In the genomic region with DNA sequence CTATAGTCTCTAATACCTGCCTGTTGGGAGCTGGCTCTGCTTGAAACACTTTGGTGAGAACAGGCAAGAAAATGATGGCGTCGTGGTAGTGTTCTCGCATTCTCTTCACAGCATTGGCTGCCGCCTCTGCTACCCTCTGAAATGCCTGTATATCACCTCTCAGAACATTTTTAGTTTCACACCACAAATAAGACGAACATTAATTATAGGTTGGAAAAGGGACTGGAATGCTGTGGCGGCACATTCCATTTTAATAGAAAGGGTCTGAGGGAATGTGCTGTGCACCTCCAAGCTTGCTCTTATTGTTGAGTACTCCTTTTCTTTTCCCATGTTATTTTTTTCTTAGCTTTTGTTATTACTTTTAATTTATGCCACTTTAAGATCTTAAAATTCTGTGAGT, we compare ENCODE assay signal across 19 cellular contexts.
DNase-seq lines count a peak whose midpoint lies in the region; ATAC-seq, FAIRE-seq and TF ChIP-seq lines count a peak whose summit lies in the region.
"Had no signal": no experiment of that assay in that cellular context is flagged by ENCODE, and none has a peak within 500 bp of the region (broad histone marks: within the 10 kb centered on the region; RNA-seq: fewer than 3 reads in every experiment).

No MANE protein-coding gene starts in this region.

- ATAC-seq in A549 (no peak), HG03571 (IDR thresholded peaks at IDR 0.05; ENCODE audit: unreplicated experiment) (no peak)

- peaks cover 4% of the 10 kb centered on the region for H3K9me3 Mint-ChIP-seq in nephron
- peaks cover 5% of the 10 kb centered on the region for H3K9me3 Mint-ChIP-seq in type B pancreatic cell
- H3K9me3 Mint-ChIP-seq: CD8-positive, alpha-beta memory T cell; H9 had no signal

- no peak for TF ChIP-seq RAD21 in A549 (conservative IDR thresholded peaks at IDR 0.05 in 1 of 2, IDR thresholded peaks at IDR 0.05 in 1 of 2)

- H3K4me1 Mint-ChIP-seq in nephron (peaks cover 40% of the 10 kb centered on the region), type B pancreatic cell (ENCODE audit: unreplicated experiment) (peaks cover 21% of the 10 kb centered on the region)

- FAIRE-seq in A549 (lab: Jason Lieb, UNC): no peak
- FAIRE-seq: GM12878, H1 had no signal

- 0 out of 6 replicates have a peak overlapping the region, but pooled peaks of 1 of the 2 experiments have one; percentile 21 for H3K27ac ChIP-seq in A549
- H3K27ac ChIP-seq: HL-60 had no signal

- no peaks in the 10 kb centered on the region for H3K9me3 ChIP-seq in A549
- H3K9me3 ChIP-seq: BE2C had no signal

- peak overlapping the region; percentile 22 to 72 (median 28) for H3K27ac Mint-ChIP-seq in nephron
- H3K27ac Mint-ChIP-seq in type B pancreatic cell: no peak overlapping the region
- H3K27ac Mint-ChIP-seq: CD4-positive, CD25-positive, alpha-beta regulatory T cell; CD8-positive, alpha-beta memory T cell; H9 had no signal

- 0 out of 3 replicates have a peak overlapping the region, but pooled peaks have one; percentile 16 for H3K4me2 ChIP-seq in A549

- no peak for TF ChIP-seq POLR2A in A549 (IDR thresholded peaks at IDR 0.05; ENCODE audit: low read length)

- DNase-seq in A549 (ENCODE audit: low read depth in 1 of 2, low spot score in 1 of 2): no peak
- peak; percentile 51 for DNase-seq in astrocyte of the hippocampus (ENCODE audit: low read depth, low spot score)
- DNase-seq in type B pancreatic cell (ENCODE audit: extremely low spot score, unreplicated experiment): no peak
- no peak for DNase-seq in stimulated activated CD4-positive, alpha-beta T cell treated with anti-CD3 and anti-CD28 coated beads, Interleukin-4, amount 100 ng/mL, for 24 hours
- DNase-seq: ACHN; BE2C; C1 segment of cervical spinal cord; CD4-positive, CD25-positive, alpha-beta regulatory T cell; CD8-positive, alpha-beta memory T cell; COR-L47; DMS 273 treated with DMSO at 0.1 percent for 48 hours; DND-41; EL; H9 had no signal

- TF ChIP-seq CTCF in A549 (IDR thresholded peaks at IDR 0.05) (no peak), nephron (IDR thresholded peaks at IDR 0.05; ENCODE audit: unreplicated experiment in 3 of 3) (no peak), type B pancreatic cell (conservative IDR thresholded peaks at IDR 0.05) (no peak)

- no peak for TF ChIP-seq EP300 in A549 (IDR thresholded peaks at IDR 0.05)

- H3K27me3 Mint-ChIP-seq in nephron (ENCODE audit: low read depth) (no peaks in the 10 kb centered on the region), type B pancreatic cell (no peaks in the 10 kb centered on the region)
- H3K27me3 Mint-ChIP-seq: CD8-positive, alpha-beta memory T cell had no signal

- H3K4me3 Mint-ChIP-seq in nephron (no peak overlapping the region), type B pancreatic cell (peak overlapping the region; percentile 24)
- H3K4me3 Mint-ChIP-seq: CD4-positive, CD25-positive, alpha-beta regulatory T cell; CD8-positive, alpha-beta memory T cell; H9 had no signal

- POLR2A ChIA-PET in A549 (lab: Yijun Ruan, JAX): no interaction called here

- H3K4me1 ChIP-seq in A549: peaks cover 74% of the 10 kb centered on the region
- H3K4me1 ChIP-seq: BE2C had no signal

- H3K36me3 Mint-ChIP-seq in nephron (ENCODE audit: low read depth) (no peaks in the 10 kb centered on the region), type B pancreatic cell (no peaks in the 10 kb centered on the region)
- H3K36me3 Mint-ChIP-seq: CD4-positive, CD25-positive, alpha-beta regulatory T cell; CD8-positive, alpha-beta memory T cell had no signal

- no peak overlapping the region for H3K4me3 ChIP-seq in A549
- H3K4me3 ChIP-seq: GM12878 had no signal

- CTCF ChIA-PET in A549 (lab: Yijun Ruan, JAX): interaction anchor here (0.9 to 1.1 kb wide), 2 partner anchors 32 to 148 kb away, joined by 3 read pairs; no protein-coding TSS in a partner anchor

- 97% methylated on average over 6 of the region's 6 CpGs for WGBS in A549 (ENCODE audit: missing lambda C conversion rate)

TF ChIP-seq in A549, 52 proteins besides CTCF, POLR2A, EP300 and RAD21:
- TF ChIP-seq CHD2 (IDR thresholded peaks at IDR 0.05; ENCODE audit: low read length, partially characterized antibody): no peak
- TF ChIP-seq CHD4 (IDR thresholded peaks at IDR 0.05; ENCODE audit: borderline replicate concordance): no peak
- no peak for TF ChIP-seq ZC3H11A (IDR thresholded peaks at IDR 0.05)
